Comparison of ENCODE assay signal across 10 cellular contexts in genomic region chr6:20366082-20366834, GRCh38. TPM values are rescaled to one million over a fixed set of nuclear protein-coding genes. Genes with fewer than 3 reads are reported as not detected.
DNase-seq lines count a peak whose midpoint lies in the region; ATAC-seq and TF ChIP-seq lines count a peak whose summit lies in the region.
"Had no signal": no experiment of that assay in that cellular context is flagged by ENCODE, and none has a peak within 500 bp of the region (broad histone marks: within the 10 kb centered on the region; RNA-seq: fewer than 3 reads in every experiment).

No MANE protein-coding gene starts in this region.

- POLR2A ChIA-PET in CD4-positive, alpha-beta T cell (lab: Charles Lee) = interaction anchor here (0.6 to 6.5 kb wide), 25 partner anchors 9 to 1781 kb away, joined by 3 to 254 read pairs (median 5); partner anchors contain the start of genes CDKAL1, E2F3 and MBOAT1
- POLR2A ChIA-PET in RWPE1 (lab: Yijun Ruan, JAX; ENCODE audit: low non-redundant PET) = no interaction called here

- TF ChIP-seq CTCF in CD4-positive, alpha-beta T cell (IDR thresholded peaks at IDR 0.05) = no peak
- TF ChIP-seq CTCF in natural killer cell (IDR thresholded peaks at IDR 0.05) = no peak
- TF ChIP-seq CTCF in RWPE1 (conservative IDR thresholded peaks at IDR 0.05; ENCODE audit: low read depth) = no peak

- H3K9me3 Mint-ChIP-seq in CD4-positive, alpha-beta T cell = peaks cover 2% of the 10 kb centered on the region
- H3K9me3 Mint-ChIP-seq in natural killer cell = peaks cover 0 to 2% of the 10 kb centered on the region in 2 donors

- no peaks in the 10 kb centered on the region for H3K27me3 ChIP-seq in CD4-positive, alpha-beta T cell (ENCODE audit: control insufficient read depth, insufficient read depth, low read length)
- H3K27me3 ChIP-seq: vagina had no signal

- peak; percentile 68 for ATAC-seq in CD4-positive, alpha-beta T cell (ENCODE audit: poor library complexity)
- ATAC-seq in natural killer cell = peak; percentile 51 to 72 (median 56)
- no peak for ATAC-seq in Right ventricle myocardium superior (ENCODE audit: poor library complexity)
- ATAC-seq in GM21619 (IDR thresholded peaks at IDR 0.05; ENCODE audit: unreplicated experiment) = no peak
- ATAC-seq: sciatic nerve had no signal

- peak overlapping the region; percentile 74 for H3K4me3 Mint-ChIP-seq in CD4-positive, alpha-beta T cell
- peak overlapping the region; percentile 85 for H3K4me3 Mint-ChIP-seq in natural killer cell

- peak overlapping the region; percentile 91 for H3K27ac Mint-ChIP-seq in CD4-positive, alpha-beta T cell
- H3K27ac Mint-ChIP-seq in natural killer cell = peak overlapping the region; percentile 92 to 95

- no peaks in the 10 kb centered on the region for H3K9me3 ChIP-seq in CD4-positive, alpha-beta T cell (ENCODE audit: control insufficient read depth, low read length)
- H3K9me3 ChIP-seq: vagina had no signal

- H3K27ac ChIP-seq in CD4-positive, alpha-beta T cell (ENCODE audit: low read depth, low read length) = peak overlapping the region; percentile 37
- no peak overlapping the region for H3K27ac ChIP-seq in RWPE1
- H3K27ac ChIP-seq: vagina had no signal

- no peaks in the 10 kb centered on the region for H3K36me3 Mint-ChIP-seq in CD4-positive, alpha-beta T cell (ENCODE audit: low read depth)
- H3K36me3 Mint-ChIP-seq in natural killer cell = no peaks in the 10 kb centered on the region

- H3K4me1 Mint-ChIP-seq in CD4-positive, alpha-beta T cell (ENCODE audit: low read depth) = peaks cover 59% of the 10 kb centered on the region
- H3K4me1 Mint-ChIP-seq in natural killer cell = peaks cover 61 to 64% of the 10 kb centered on the region in 2 donors

- no peaks in the 10 kb centered on the region for H3K27me3 Mint-ChIP-seq in CD4-positive, alpha-beta T cell
- no peaks in the 10 kb centered on the region for H3K27me3 Mint-ChIP-seq in natural killer cell (ENCODE audit: low read depth in 2 of 2)

- DNase-seq in CD4-positive, alpha-beta T cell = peak; percentile 8 to 74 (median 38)
- peak; percentile 7 for DNase-seq in T follicular helper cell (ENCODE audit: low read depth)
- peak; percentile 3 for DNase-seq in activated T-helper 9 cell treated with anti-CD3 and anti-CD28 coated beads, Interleukin-2, amount 50 U/mL, for 16 hours (ENCODE audit: low read depth)
- peak; percentile 18 for DNase-seq in natural killer cell
- no peak for DNase-seq in Right ventricle myocardium superior
- DNase-seq in globus pallidus (ENCODE audit: low spot score) = no peak
- no peak for DNase-seq in RWPE1 (ENCODE audit: low spot score)

- intact Hi-C loops in CD4-positive, alpha-beta T cell (cut with DNase I, micrococcal nuclease) = loop anchor here in 1 of 2 experiments (5.0 kb wide), 2 partner anchors 36 to 44 kb away; partner anchors contain the start of gene E2F3
- intact Hi-C loops in natural killer cell (cut with micrococcal nuclease) = no loop called here
- intact Hi-C loops in Right ventricle myocardium superior (cut with DNase I) = no loop called here

- CTCF ChIA-PET in CD4-positive, alpha-beta T cell (lab: Charles Lee) = interaction anchor here (1.8 kb wide), 1 partner anchor 38 kb away, joined by 7 read pairs; no protein-coding TSS in a partner anchor
- CTCF ChIA-PET in RWPE1 (lab: Yijun Ruan, JAX) = no interaction called here

RNA-seq across cellular contexts. Expression of gene E2F3, which starts 35.4 kb away (rescaled TPM):
- 1 to 10 TPM; 2.7 to 2.9 TPM for total RNA-seq in CD4-positive, alpha-beta T cell
- total RNA-seq in natural killer cell (10 to 100 TPM in 2 of 3 donors, 1 to 10 TPM in 1; 8.2 to 14.7 (median 12.2) TPM), Right ventricle myocardium superior (6.5 TPM)

Comparison
In these comparisons a context has a peak if more than half of its experiments do, and no peak if none do; other contexts are left out.
1. ATAC-seq: peak in CD4-positive, alpha-beta T cell (single experiment) and natural killer cell (3 of 3); none in Right ventricle myocardium superior (single experiment) and GM21619 (single experiment).
2. DNase-seq: peak in CD4-positive, alpha-beta T cell (10 of 10), T follicular helper cell (single experiment), activated T-helper 9 cell treated with anti-CD3 and anti-CD28 coated beads, Interleukin-2, amount 50 U/mL, for 16 hours (single experiment) and natural killer cell (single experiment); none in Right ventricle myocardium superior (single experiment), globus pallidus (single experiment) and RWPE1 (single experiment).